ENCODE assay signal across 15 cellular contexts in the genomic region with DNA sequence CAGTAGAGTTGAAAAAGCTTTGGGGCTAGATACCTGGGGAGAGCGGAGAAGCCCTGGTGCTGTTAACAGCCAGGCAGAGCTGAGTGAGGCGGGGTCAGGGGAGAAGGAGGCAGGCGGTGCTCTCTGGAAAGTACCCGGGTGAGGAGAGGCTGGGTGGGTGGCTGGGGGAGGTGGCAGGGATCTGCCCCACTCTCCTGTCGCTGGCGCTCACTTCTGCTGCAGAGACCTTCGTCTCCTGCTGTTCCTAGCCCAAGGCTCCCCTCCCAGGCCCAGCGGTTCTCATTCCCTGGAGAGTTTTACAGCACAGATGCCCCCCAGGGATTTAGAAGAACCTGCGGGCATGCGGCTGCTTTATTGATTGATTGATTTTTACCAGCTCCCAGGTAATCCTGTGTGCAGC.
"Had no signal": no experiment of that assay in that cellular context is flagged by ENCODE, and none has a peak within 500 bp of the region (broad histone marks: within the 10 kb centered on the region; RNA-seq: fewer than 3 reads in every experiment).

No MANE protein-coding gene starts in this region.

- H3K4me3 Mint-ChIP-seq: activated naive CD4-positive, alpha-beta T cell treated with anti-CD3 and anti-CD28 coated beads, Interleukin-2, amount 10 ng/mL, durations not matched to agents 7 days and 5 days; activated T-cell treated with anti-CD3 and anti-CD28 coated beads, Interleukin-2, amount 50 U/mL, for 24 hours; endodermal cell; natural killer cell treated with Interleukin-12 subunit alpha and Interleukin-12 subunit beta and Interleukin-15 and Interleukin-18, amount 100 ng/mL, for 72 hours; stimulated activated naive CD8-positive, alpha-beta T cell treated with anti-CD3 and anti-CD28 coated beads, Interleukin-15, Interleukin-2, amounts not matched to agents 100 ng/mL and 50 ng/mL, for 24 hours had no signal

- H3K36me3 Mint-ChIP-seq: activated naive CD4-positive, alpha-beta T cell treated with anti-CD3 and anti-CD28 coated beads, Interleukin-2, amount 10 ng/mL, durations not matched to agents 7 days and 5 days; natural killer cell treated with Interleukin-12 subunit alpha and Interleukin-12 subunit beta and Interleukin-15 and Interleukin-18, amount 100 ng/mL, for 72 hours had no signal

- H3K9me3 Mint-ChIP-seq: activated naive CD4-positive, alpha-beta T cell treated with anti-CD3 and anti-CD28 coated beads, Interleukin-2, amount 10 ng/mL, durations not matched to agents 7 days and 5 days; activated T-cell treated with anti-CD3 and anti-CD28 coated beads, Interleukin-2, amount 50 U/mL, for 24 hours; endodermal cell; natural killer cell treated with Interleukin-12 subunit alpha and Interleukin-12 subunit beta and Interleukin-15 and Interleukin-18, amount 100 ng/mL, for 72 hours; stimulated activated naive CD8-positive, alpha-beta T cell treated with anti-CD3 and anti-CD28 coated beads, Interleukin-15, Interleukin-2, amounts not matched to agents 100 ng/mL and 50 ng/mL, for 24 hours had no signal

- H3K9me3 ChIP-seq: left lung, mucosa of descending colon, thoracic aorta, uterus had no signal

- H3K27ac ChIP-seq: thoracic aorta, uterus had no signal

- H3K4me1 ChIP-seq: left lung, uterus had no signal

- H3K4me3 ChIP-seq: left lung, mucosa of descending colon, thoracic aorta, uterus had no signal

- DNase-seq: activated CD4-positive, alpha-beta T cell treated with anti-CD3 and anti-CD28 coated beads for 1 hour; activated CD4-positive, alpha-beta T cell treated with anti-CD3 and anti-CD28 coated beads, Interleukin-2, amount 50 U/mL, for 48 hours; activated naive CD4-positive, alpha-beta T cell treated with anti-CD3 and anti-CD28 coated beads, Interleukin-2, amount 10 ng/mL, durations not matched to agents 7 days and 5 days; activated T-cell treated with anti-CD3 and anti-CD28 coated beads, Interleukin-2, amount 50 U/mL, for 24 hours; dermis blood vessel endothelial cell; endodermal cell; left lung; mammary epithelial cell; mucosa of descending colon; nucleus accumbens; right cardiac atrium; uterus had no signal

- H3K4me1 Mint-ChIP-seq: activated naive CD4-positive, alpha-beta T cell treated with anti-CD3 and anti-CD28 coated beads, Interleukin-2, amount 10 ng/mL, durations not matched to agents 7 days and 5 days had no signal

- ATAC-seq: left lung; mucosa of descending colon; natural killer cell treated with Interleukin-12 subunit alpha and Interleukin-12 subunit beta and Interleukin-15 and Interleukin-18, amount 100 ng/mL, for 72 hours; right cardiac atrium had no signal

- H3K36me3 ChIP-seq: left lung, thoracic aorta, uterus had no signal

- H3K27ac Mint-ChIP-seq: activated naive CD4-positive, alpha-beta T cell treated with anti-CD3 and anti-CD28 coated beads, Interleukin-2, amount 10 ng/mL, durations not matched to agents 7 days and 5 days; activated T-cell treated with anti-CD3 and anti-CD28 coated beads, Interleukin-2, amount 50 U/mL, for 24 hours; endodermal cell; natural killer cell treated with Interleukin-12 subunit alpha and Interleukin-12 subunit beta and Interleukin-15 and Interleukin-18, amount 100 ng/mL, for 72 hours; stimulated activated naive CD8-positive, alpha-beta T cell treated with anti-CD3 and anti-CD28 coated beads, Interleukin-15, Interleukin-2, amounts not matched to agents 100 ng/mL and 50 ng/mL, for 24 hours had no signal
